ENCODE assay signal across 9 cellular contexts in the genomic region with DNA sequence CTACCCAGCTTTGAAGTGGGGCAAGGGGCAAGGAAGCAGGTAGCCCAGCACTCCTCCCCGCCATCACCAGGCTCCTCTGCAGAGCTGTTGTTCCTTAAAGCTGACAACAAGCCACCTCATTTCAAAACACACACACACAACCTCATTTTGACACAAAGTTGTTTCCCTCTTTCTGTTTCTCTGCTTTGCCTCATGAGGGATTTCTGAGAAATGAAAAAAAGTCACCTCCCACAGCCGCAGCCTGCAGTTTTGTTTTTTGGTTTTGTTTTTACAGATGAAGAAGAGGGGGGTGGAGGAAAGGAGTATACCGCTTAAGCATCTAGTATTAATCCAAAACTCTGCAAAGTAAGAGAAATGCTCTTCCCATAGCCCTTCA. TPM values are rescaled to one million over a fixed set of nuclear protein-coding genes. Genes with fewer than 3 reads are reported as not detected.
DNase-seq lines count a peak whose midpoint lies in the region; ATAC-seq and TF ChIP-seq lines count a peak whose summit lies in the region.
"Had no signal": no experiment of that assay in that cellular context is flagged by ENCODE, and none has a peak within 500 bp of the region (broad histone marks: within the 10 kb centered on the region; RNA-seq: fewer than 3 reads in every experiment).

No MANE protein-coding gene starts in this region.

- no peaks in the 10 kb centered on the region for H3K36me3 ChIP-seq in prostate gland

- no peak for TF ChIP-seq POLR2A in prostate gland (IDR thresholded peaks at IDR 0.05)

- no peaks in the 10 kb centered on the region for H3K27me3 ChIP-seq in prostate gland (replicated peaks; ENCODE audit: insufficient read depth)

- POLR2A ChIA-PET in HEK293T (lab: Yijun Ruan, JAX), result interaction anchor here (0.8 to 11.7 kb wide), 3 partner anchors 10 to 63 kb away, joined by 3 to 260 read pairs (median 8); a partner anchor contains a TSS

- peak overlapping the region; percentile 15 for H3K4me3 ChIP-seq in fibroblast of mammary gland (ENCODE audit: control insufficient read depth, low read depth, low read length)
- H3K4me3 ChIP-seq in prostate gland, result peak overlapping the region; percentile 2 to 35

- no peaks in the 10 kb centered on the region for H3K9me3 ChIP-seq in prostate gland

- WGBS in prostate gland, result 5% methylated on average over 3 of the region's 3 CpGs

- peak; percentile 79 for DNase-seq in activated CD8-positive, alpha-beta memory T cell treated with anti-CD3 and anti-CD28 coated beads for 24 hours
- DNase-seq in fibroblast of mammary gland (ENCODE audit: low read depth) (peak; percentile 55), prostate gland (ENCODE audit: low spot score) (no peak), NCI-H2081 treated with DMSO at 0.1 percent for 48 hours (lab: John Stamatoyannopoulos, UW) (no peak), NCI-H2227 (lab: John Stamatoyannopoulos, UW; ENCODE audit: unreplicated experiment) (no peak), HEK293T (ENCODE audit: extremely low spot score) (no peak)

- CTCF ChIA-PET in HEK293T (lab: Yijun Ruan, JAX), result interaction anchor here (0.8 to 1.5 kb wide), 2 partner anchors 8 to 9 kb away, joined by 3 to 5 read pairs; no protein-coding TSS in a partner anchor

- TF ChIP-seq CTCF in fibroblast of mammary gland (conservative IDR thresholded peaks at IDR 0.05; ENCODE audit: control insufficient read depth, insufficient read depth, low read depth, low read length) (no peak), prostate gland (IDR thresholded peaks at IDR 0.05) (no peak)

- intact Hi-C loops in prostate gland (cut with DNase I), result no loop called here

- peaks cover 41% of the 10 kb centered on the region for H3K4me1 ChIP-seq in prostate gland (replicated peaks)

- H3K27ac ChIP-seq in prostate gland, result peak overlapping the region; percentile 100

- peak; percentile 32 for ATAC-seq in GM18861 (IDR thresholded peaks at IDR 0.05; ENCODE audit: unreplicated experiment)
- ATAC-seq in HG03457 (IDR thresholded peaks at IDR 0.05; ENCODE audit: unreplicated experiment), result peak; percentile 26

TF ChIP-seq in HEK293T, 16 proteins besides CTCF, POLR2A, EP300 and RAD21:
- TF ChIP-seq CTBP1 (IDR thresholded peaks at IDR 0.05; ENCODE audit: borderline replicate concordance) (no peak), L3MBTL2 (conservative IDR thresholded peaks at IDR 0.05) (no peak), ZNF384 (IDR thresholded peaks at IDR 0.05) (no peak), LEF1 (IDR thresholded peaks at IDR 0.05; ENCODE audit: borderline replicate concordance) (no peak), SUZ12 (IDR thresholded peaks at IDR 0.05) (no peak), HDGF (IDR thresholded peaks at IDR 0.05; ENCODE audit: borderline replicate concordance) (no peak), BHLHE40 (IDR thresholded peaks at IDR 0.05; ENCODE audit: borderline replicate concordance) (no peak), FOXA1 (IDR thresholded peaks at IDR 0.05) (no peak), TARDBP (IDR thresholded peaks at IDR 0.05) (no peak), SP1 (IDR thresholded peaks at IDR 0.05) (no peak), FOXK2 (IDR thresholded peaks at IDR 0.05) (no peak), ARNT (IDR thresholded peaks at IDR 0.05) (no peak), ELF4 (IDR thresholded peaks at IDR 0.05) (no peak), FOXM1 (IDR thresholded peaks at IDR 0.05; ENCODE audit: borderline replicate concordance) (no peak), NFRKB (IDR thresholded peaks at IDR 0.05) (no peak)
- TF ChIP-seq, protein P1, sequence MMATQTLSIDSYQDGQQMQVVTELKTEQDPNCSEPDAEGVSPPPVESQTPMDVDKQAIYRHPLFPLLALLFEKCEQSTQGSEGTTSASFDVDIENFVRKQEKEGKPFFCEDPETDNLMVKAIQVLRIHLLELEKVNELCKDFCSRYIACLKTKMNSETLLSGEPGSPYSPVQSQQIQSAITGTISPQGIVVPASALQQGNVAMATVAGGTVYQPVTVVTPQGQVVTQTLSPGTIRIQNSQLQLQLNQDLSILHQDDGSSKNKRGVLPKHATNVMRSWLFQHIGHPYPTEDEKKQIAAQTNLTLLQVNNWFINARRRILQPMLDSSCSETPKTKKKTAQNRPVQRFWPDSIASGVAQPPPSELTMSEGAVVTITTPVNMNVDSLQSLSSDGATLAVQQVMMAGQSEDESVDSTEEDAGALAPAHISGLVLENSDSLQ (IDR thresholded peaks at IDR 0.05), result no peak

RNA-seq across cellular contexts. Expression of a gene that starts 12.1 kb away (rescaled TPM):
- 100 to 1,000 TPM; 161 to 168 TPM for total RNA-seq in prostate gland

RNA-seq across cellular contexts. Expression of a gene that starts 18.1 kb away (rescaled TPM):
- 1 to 10 TPM; 3.7 to 9.7 TPM for total RNA-seq in prostate gland

RNA-seq across cellular contexts. Expression of a gene that starts 51.8 kb away (rescaled TPM):
- not detected for total RNA-seq in prostate gland
- total RNA-seq: SK-MEL-5 had no signal

RNA-seq across cellular contexts. Expression of a gene that starts 59.4 kb away (rescaled TPM):
- 10 to 100 TPM in 1 of 2 donors, 1 to 10 TPM in 1; 4.7 to 12.3 TPM for total RNA-seq in prostate gland

Comparison
In these comparisons a context has a peak if more than half of its experiments do, and no peak if none do; other contexts are left out.
1. DNase-seq: peak in activated CD8-positive, alpha-beta memory T cell treated with anti-CD3 and anti-CD28 coated beads for 24 hours (single experiment) and fibroblast of mammary gland (single experiment); none in prostate gland (single experiment), NCI-H2081 treated with DMSO at 0.1 percent for 48 hours (single experiment), NCI-H2227 (single experiment) and HEK293T (single experiment).